ENCODE assay signal across 34 cellular contexts in genomic region chr1:119112244-119112643, GRCh38.
"Had no signal": no experiment of that assay in that cellular context is flagged by ENCODE, and none has a peak within 500 bp of the region (broad histone marks: within the 10 kb centered on the region; RNA-seq: fewer than 3 reads in every experiment).

No MANE protein-coding gene starts in this region.

- DNase-seq: Karpas-422, Kasumi-1, KG1, MG63, MM.1S, MV-4-11, NCI-H1048, NCI-H1092, NCI-H1092 treated with DMSO at 0.1 percent for 48 hours, NCI-H1105, NCI-H1105 treated with DMSO at 0.1 percent for 48 hours, NCI-H1417, NCI-H1417 treated with DMSO at 0.1 percent for 48 hours, NCI-H1436, NCI-H1436 treated with DMSO at 0.1 percent for 48 hours, NCI-H146, NCI-H1694, NCI-H1694 treated with DMSO at 0.1 percent for 48 hours, NCI-H187, NCI-H187 treated with DMSO at 0.1 percent for 48 hours, NCI-H1930, NCI-H2029, NCI-H2029 treated with DMSO at 0.1 percent for 48 hours, NCI-H2081, NCI-H2081 treated with DMSO at 0.1 percent for 48 hours, NCI-H2107, NCI-H2171, NCI-H2171 treated with DMSO at 0.1 percent for 48 hours, NCI-H2227 treated with DMSO at 0.1 percent for 48 hours, NCI-H226, NCI-H345, NCI-H446, NCI-H446 treated with DMSO at 0.1 percent for 48 hours had no signal

- H3K27me3 ChIP-seq: MG63 had no signal

- H3K4me3 ChIP-seq: MG63 had no signal

- H3K27ac ChIP-seq: KMS-11 had no signal
